In genomic region chr17:65917560-65917959, GRCh38 we compare ENCODE assay signal across 1 cellular context.
TF ChIP-seq lines count a peak whose summit lies in the region.

No MANE protein-coding gene starts in this region.

TF ChIP-seq in H1, 55 proteins besides CTCF, POLR2A, EP300 and RAD21 (continued from another document):
- TF ChIP-seq CHD7 (IDR thresholded peaks at IDR 0.05; ENCODE audit: insufficient replicate concordance, low read length) (no peak), CHD1 (IDR thresholded peaks at IDR 0.05; ENCODE audit: low read depth, low read length) (no peak), RFX5 (IDR thresholded peaks at IDR 0.05; ENCODE audit: borderline replicate concordance, low read depth, low read length) (no peak), BRCA1 (IDR thresholded peaks at IDR 0.05; ENCODE audit: low read depth, low read length) (no peak)
